1 cellular context compared by ENCODE assay signal in the genomic region with DNA sequence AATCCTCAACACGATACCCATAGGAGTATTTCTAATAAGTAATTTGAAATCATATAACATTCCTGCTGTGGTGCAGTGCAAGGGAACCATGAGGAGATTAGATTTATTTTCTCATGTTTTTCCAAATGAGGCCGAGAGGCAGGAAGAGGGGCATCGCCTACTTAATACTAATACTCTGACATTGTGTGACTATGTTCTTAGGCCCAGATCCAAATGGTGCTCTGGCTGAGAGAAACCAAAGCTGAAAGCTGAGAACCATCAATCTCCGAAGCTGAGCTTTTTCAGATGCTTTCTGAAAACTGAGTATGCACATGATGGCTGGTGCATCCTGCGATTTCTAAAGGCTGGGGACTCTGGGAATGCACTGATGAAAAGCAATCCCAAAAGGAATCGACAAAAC.
TF ChIP-seq lines count a peak whose summit lies in the region.

No MANE protein-coding gene starts in this region.

TF ChIP-seq in IMR-90, 13 proteins besides CTCF, POLR2A, EP300 and RAD21 (continued from another document):
- TF ChIP-seq, protein P1, sequence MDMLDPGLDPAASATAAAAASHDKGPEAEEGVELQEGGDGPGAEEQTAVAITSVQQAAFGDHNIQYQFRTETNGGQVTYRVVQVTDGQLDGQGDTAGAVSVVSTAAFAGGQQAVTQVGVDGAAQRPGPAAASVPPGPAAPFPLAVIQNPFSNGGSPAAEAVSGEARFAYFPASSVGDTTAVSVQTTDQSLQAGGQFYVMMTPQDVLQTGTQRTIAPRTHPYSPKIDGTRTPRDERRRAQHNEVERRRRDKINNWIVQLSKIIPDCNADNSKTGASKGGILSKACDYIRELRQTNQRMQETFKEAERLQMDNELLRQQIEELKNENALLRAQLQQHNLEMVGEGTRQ (IDR thresholded peaks at IDR 0.05; ENCODE audit: low read depth, low read length) = no peak
- TF ChIP-seq NFE2L2 (IDR thresholded peaks at IDR 0.05; ENCODE audit: low read depth, low read length) = no peak
- TF ChIP-seq RCOR1 (IDR thresholded peaks at IDR 0.05; ENCODE audit: insufficient replicate concordance, low read length) = no peak
- TF ChIP-seq BHLHE40 (IDR thresholded peaks at IDR 0.05; ENCODE audit: low read depth, low read length) = no peak
- TF ChIP-seq CEBPB (IDR thresholded peaks at IDR 0.05; ENCODE audit: low read depth, low read length) = no peak
- TF ChIP-seq SMC3 (IDR thresholded peaks at IDR 0.05; ENCODE audit: low read depth, low read length) = no peak
- TF ChIP-seq MXI1 (IDR thresholded peaks at IDR 0.05; ENCODE audit: borderline replicate concordance, low read depth, low read length) = no peak
- TF ChIP-seq, protein P2, sequence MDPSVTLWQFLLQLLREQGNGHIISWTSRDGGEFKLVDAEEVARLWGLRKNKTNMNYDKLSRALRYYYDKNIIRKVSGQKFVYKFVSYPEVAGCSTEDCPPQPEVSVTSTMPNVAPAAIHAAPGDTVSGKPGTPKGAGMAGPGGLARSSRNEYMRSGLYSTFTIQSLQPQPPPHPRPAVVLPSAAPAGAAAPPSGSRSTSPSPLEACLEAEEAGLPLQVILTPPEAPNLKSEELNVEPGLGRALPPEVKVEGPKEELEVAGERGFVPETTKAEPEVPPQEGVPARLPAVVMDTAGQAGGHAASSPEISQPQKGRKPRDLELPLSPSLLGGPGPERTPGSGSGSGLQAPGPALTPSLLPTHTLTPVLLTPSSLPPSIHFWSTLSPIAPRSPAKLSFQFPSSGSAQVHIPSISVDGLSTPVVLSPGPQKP (IDR thresholded peaks at IDR 0.05; ENCODE audit: borderline replicate concordance, low read depth, low read length) = no peak
- no peak for TF ChIP-seq MAFK (IDR thresholded peaks at IDR 0.05; ENCODE audit: low read depth, low read length)
- TF ChIP-seq CHD1 (IDR thresholded peaks at IDR 0.05; ENCODE audit: low read depth, low read length) = no peak
